In genomic region chr7:105429746-105430612, GRCh38 we compare ENCODE assay signal across 8 cellular contexts. TPM values are rescaled to one million over a fixed set of nuclear protein-coding genes. Genes with fewer than 3 reads are reported as not detected.
DNase-seq lines count a peak whose midpoint lies in the region; ATAC-seq and TF ChIP-seq lines count a peak whose summit lies in the region.

No MANE protein-coding gene starts in this region.

- no peaks in the 10 kb centered on the region for H3K36me3 Mint-ChIP-seq in activated CD4-positive, alpha-beta T cell treated with anti-CD3 and anti-CD28 coated beads, Interleukin-2, amount 10 ng/mL, durations not matched to agents 7 days and 5 days (ENCODE audit: low read depth)
- H3K36me3 Mint-ChIP-seq in endothelial cell (ENCODE audit: low read depth, unreplicated experiment), result no peaks in the 10 kb centered on the region
- no peaks in the 10 kb centered on the region for H3K36me3 Mint-ChIP-seq in nephron (ENCODE audit: low read depth)

- no peaks in the 10 kb centered on the region for H3K27me3 Mint-ChIP-seq in activated CD4-positive, alpha-beta T cell treated with anti-CD3 and anti-CD28 coated beads, Interleukin-2, amount 10 ng/mL, durations not matched to agents 7 days and 5 days
- peaks cover 4% of the 10 kb centered on the region for H3K27me3 Mint-ChIP-seq in endothelial cell (ENCODE audit: unreplicated experiment)
- peaks cover 21% of the 10 kb centered on the region for H3K27me3 Mint-ChIP-seq in nephron (ENCODE audit: low read depth)

- ATAC-seq in GM18511 (IDR thresholded peaks at IDR 0.05; ENCODE audit: unreplicated experiment) (peak; percentile 71), GM21381 (IDR thresholded peaks at IDR 0.05; ENCODE audit: unreplicated experiment) (no peak), HG02798 (IDR thresholded peaks at IDR 0.05; ENCODE audit: poor library complexity, unreplicated experiment) (no peak)

- CTCF ChIA-PET in activated CD4-positive, alpha-beta T cell treated with anti-CD3 and anti-CD28 coated beads, Interleukin-2, amount 10 ng/mL, durations not matched to agents 7 days and 5 days (lab: Charles Lee), result interaction anchor here (0.6 to 2.1 kb wide), 11 partner anchors 9 to 446 kb away, joined by 3 to 10 read pairs (median 5); no protein-coding TSS in a partner anchor

- H3K9me3 Mint-ChIP-seq in activated CD4-positive, alpha-beta T cell treated with anti-CD3 and anti-CD28 coated beads, Interleukin-2, amount 10 ng/mL, durations not matched to agents 7 days and 5 days, result no peaks in the 10 kb centered on the region
- no peaks in the 10 kb centered on the region for H3K9me3 Mint-ChIP-seq in endothelial cell (ENCODE audit: unreplicated experiment)
- peaks cover 2% of the 10 kb centered on the region for H3K9me3 Mint-ChIP-seq in nephron

- H3K4me3 Mint-ChIP-seq in activated CD4-positive, alpha-beta T cell treated with anti-CD3 and anti-CD28 coated beads, Interleukin-2, amount 10 ng/mL, durations not matched to agents 7 days and 5 days, result no peak overlapping the region
- H3K4me3 Mint-ChIP-seq in endothelial cell (ENCODE audit: unreplicated experiment) (no peak overlapping the region), nephron (no peak overlapping the region)

- H3K27ac Mint-ChIP-seq in activated CD4-positive, alpha-beta T cell treated with anti-CD3 and anti-CD28 coated beads, Interleukin-2, amount 10 ng/mL, durations not matched to agents 7 days and 5 days, result no peak overlapping the region
- H3K27ac Mint-ChIP-seq in endothelial cell (ENCODE audit: unreplicated experiment) (no peak overlapping the region), nephron (peak overlapping the region; percentile 75 to 92 (median 75))

- peak; percentile 28 for TF ChIP-seq CTCF in endothelial cell (IDR thresholded peaks at IDR 0.05; ENCODE audit: unreplicated experiment)
- TF ChIP-seq CTCF in nephron (IDR thresholded peaks at IDR 0.05; ENCODE audit: unreplicated experiment in 3 of 3), result peak; percentile 15 to 45 (median 35)

- POLR2A ChIA-PET in activated CD4-positive, alpha-beta T cell treated with anti-CD3 and anti-CD28 coated beads, Interleukin-2, amount 10 ng/mL, durations not matched to agents 7 days and 5 days (lab: Charles Lee), result interaction anchor here (0.6 kb wide), 1 partner anchor 16 kb away, joined by 4 read pairs; no protein-coding TSS in a partner anchor

- DNase-seq in AG20443 (ENCODE audit: low spot score), result peak; percentile 20
- DNase-seq in NCI-H2029 (lab: John Stamatoyannopoulos, UW), result peak; percentile 51
- DNase-seq in activated CD4-positive, alpha-beta T cell treated with anti-CD3 and anti-CD28 coated beads, Interleukin-2, amount 10 ng/mL, durations not matched to agents 7 days and 5 days, result peak; percentile 72
- peak; percentile 23 for DNase-seq in endothelial cell (ENCODE audit: low spot score)

- H3K4me1 Mint-ChIP-seq in activated CD4-positive, alpha-beta T cell treated with anti-CD3 and anti-CD28 coated beads, Interleukin-2, amount 10 ng/mL, durations not matched to agents 7 days and 5 days, result no peaks in the 10 kb centered on the region
- no peaks in the 10 kb centered on the region for H3K4me1 Mint-ChIP-seq in endothelial cell (ENCODE audit: unreplicated experiment)
- peaks cover 26% of the 10 kb centered on the region for H3K4me1 Mint-ChIP-seq in nephron

RNA-seq across cellular contexts. Expression of gene SRPK2, which starts 41.3 kb away (rescaled TPM):
- 10 to 100 TPM; 48.5 to 53.6 TPM for total RNA-seq in activated CD4-positive, alpha-beta T cell treated with anti-CD3 and anti-CD28 coated beads, Interleukin-2, amount 10 ng/mL, durations not matched to agents 7 days and 5 days
- 70.5 TPM for total RNA-seq in endothelial cell (ENCODE audit: unreplicated experiment)

Comparison
In these comparisons a context has a peak if more than half of its experiments do, and no peak if none do; other contexts are left out.
1. DNase-seq: peak in every context shown above with its lines; median percentile 72 in activated CD4-positive, alpha-beta T cell treated with anti-CD3 and anti-CD28 coated beads, Interleukin-2, amount 10 ng/mL, durations not matched to agents 7 days and 5 days; 51 in NCI-H2029; 23 in endothelial cell; 20 in AG20443.
2. H3K27ac Mint-ChIP-seq: peak in nephron (3 of 3); none in activated CD4-positive, alpha-beta T cell treated with anti-CD3 and anti-CD28 coated beads, Interleukin-2, amount 10 ng/mL, durations not matched to agents 7 days and 5 days (single experiment) and endothelial cell (single experiment).